Comparison of ENCODE assay signal across 9 cellular contexts in genomic region chr17:75645501-75645888, GRCh38. TPM values are rescaled to one million over a fixed set of nuclear protein-coding genes. Genes with fewer than 3 reads are reported as not detected.
DNase-seq lines count a peak whose midpoint lies in the region; ATAC-seq and TF ChIP-seq lines count a peak whose summit lies in the region.
"Had no signal": no experiment of that assay in that cellular context is flagged by ENCODE, and none has a peak within 500 bp of the region (broad histone marks: within the 10 kb centered on the region; RNA-seq: fewer than 3 reads in every experiment).

No MANE protein-coding gene starts in this region.

- DNase-seq in ELF-1 (ENCODE audit: low read depth, low spot score) (peak; percentile 72), NCI-H526 treated with DMSO at 0.1 percent for 48 hours (lab: John Stamatoyannopoulos, UW) (peak; percentile 10), epithelial cell of esophagus (ENCODE audit: low read depth) (peak; percentile 99), NCI-H1105 (lab: John Stamatoyannopoulos, UW) (no peak), GM23248 (no peak)
- DNase-seq in activated CD4-positive, alpha-beta T cell treated with anti-CD3 and anti-CD28 coated beads for 4 hours = no peak

- H3K36me3 ChIP-seq in parathyroid adenoma (ENCODE audit: control insufficient read depth, insufficient read depth, low read length) (no peaks in the 10 kb centered on the region), GM23248 (ENCODE audit: low read depth) (no peaks in the 10 kb centered on the region)

- in situ Hi-C loops in GM23248 (cut with MboI) = no loop called here

- ATAC-seq in GM21526 (IDR thresholded peaks at IDR 0.05; ENCODE audit: low FRiP score, unreplicated experiment) = no peak

- H3K9me2 ChIP-seq in GM23248 (ENCODE audit: insufficient read depth) = no peaks in the 10 kb centered on the region

- no peaks in the 10 kb centered on the region for H3K27me3 ChIP-seq in parathyroid adenoma (ENCODE audit: control insufficient read depth, insufficient read depth, low read length)
- no peaks in the 10 kb centered on the region for H3K27me3 ChIP-seq in GM23248 (replicated peaks; ENCODE audit: insufficient read depth)
- H3K27me3 ChIP-seq: gastroesophageal sphincter had no signal

- peak overlapping the region; percentile 88 for H3K27ac ChIP-seq in parathyroid adenoma
- no peak overlapping the region for H3K27ac ChIP-seq in GM23248
- H3K27ac ChIP-seq: gastroesophageal sphincter had no signal

- no peaks in the 10 kb centered on the region for H4K20me1 ChIP-seq in GM23248 (ENCODE audit: insufficient read depth)

- peak overlapping the region; percentile 30 for H3K4me2 ChIP-seq in parathyroid adenoma (ENCODE audit: low read length)
- H3K4me2 ChIP-seq in GM23248 (ENCODE audit: unreplicated experiment) = no peak overlapping the region

- no peak overlapping the region for H3K4me3 ChIP-seq in epithelial cell of esophagus (ENCODE audit: low read length)
- H3K4me3 ChIP-seq in parathyroid adenoma (ENCODE audit: low read depth, low read length) = peak overlapping the region; percentile 14
- H3K4me3 ChIP-seq in GM23248 = no peak overlapping the region
- H3K4me3 ChIP-seq: gastroesophageal sphincter had no signal

- peaks cover 13% of the 10 kb centered on the region for H3K79me2 ChIP-seq in parathyroid adenoma
- H3K79me2 ChIP-seq in GM23248 (ENCODE audit: insufficient read depth) = no peaks in the 10 kb centered on the region

- H2AFZ ChIP-seq in parathyroid adenoma (peak overlapping the region; percentile 2), GM23248 (no peak overlapping the region)

- 84 to 90% methylated on average over 7 of the region's 7 CpGs for WGBS in GM23248 (ENCODE audit: low coverage in 1 of 2, low lambda C conversion rate in 2 of 2, missing lambda C conversion rate in 2 of 2), 2 experiments

- H3K4me1 ChIP-seq in parathyroid adenoma (peaks cover 45% of the 10 kb centered on the region), GM23248 (ENCODE audit: insufficient read depth) (no peaks in the 10 kb centered on the region)
- H3K4me1 ChIP-seq: gastroesophageal sphincter had no signal

- H3F3A ChIP-seq in GM23248 (ENCODE audit: insufficient read depth) = no peaks in the 10 kb centered on the region

- H3K9me3 ChIP-seq in parathyroid adenoma (ENCODE audit: control insufficient read depth, low read length) = no peaks in the 10 kb centered on the region
- H3K9me3 ChIP-seq in GM23248 (ENCODE audit: low read depth) = no peaks in the 10 kb centered on the region
- H3K9me3 ChIP-seq: gastroesophageal sphincter had no signal

- no peak overlapping the region for H3K9ac ChIP-seq in parathyroid adenoma
- H3K9ac ChIP-seq in GM23248 = no peak overlapping the region

- TF ChIP-seq CTCF in epithelial cell of esophagus (IDR thresholded peaks at IDR 0.05; ENCODE audit: insufficient read depth, low read depth, low read length, missing control alignments) (no peak), parathyroid adenoma (IDR thresholded peaks at IDR 0.05) (no peak)

RNA-seq across cellular contexts. Expression of gene SMIM5, which starts 12.3 kb away (rescaled TPM):
- not detected in 2 replicates for total RNA-seq in GM23248 (2014; rRNA removed; shearing (Covaris generic))
- 0.08 and 0.16 TPM in 2 replicates for polyA plus RNA-seq in GM23248 (2016; fragmentation: Nextera tagmentation; extraction: Ambion mirVana)

RNA-seq across cellular contexts. Expression of gene RECQL5, which starts 21.5 kb away (rescaled TPM):
- 12.8 and 21.4 TPM in 2 replicates for total RNA-seq in GM23248 (2014; rRNA removed; shearing (Covaris generic))
- polyA plus RNA-seq in GM23248 (2016; fragmentation: Nextera tagmentation; extraction: Ambion mirVana) = 14.3 and 20.9 TPM in 2 replicates

RNA-seq across cellular contexts. Expression of gene SAP30BP, which starts 21.6 kb away (rescaled TPM):
- total RNA-seq in GM23248 (2014; rRNA removed; shearing (Covaris generic)) = 60.8 and 93.7 TPM in 2 replicates
- 93.1 and 99.1 TPM in 2 replicates for polyA plus RNA-seq in GM23248 (2016; fragmentation: Nextera tagmentation; extraction: Ambion mirVana)

RNA-seq across cellular contexts. Expression of gene MYO15B, which starts 57.9 kb away (rescaled TPM):
- 5.8 and 7.2 TPM in 2 replicates for total RNA-seq in GM23248 (2014; rRNA removed; shearing (Covaris generic))
- polyA plus RNA-seq in GM23248 (2016; fragmentation: Nextera tagmentation; extraction: Ambion mirVana) = 0.65 and 1.3 TPM in 2 replicates

Comparison
In these comparisons a context has a peak if more than half of its experiments do, and no peak if none do; other contexts are left out.
1. DNase-seq: peak in ELF-1 (single experiment), NCI-H526 treated with DMSO at 0.1 percent for 48 hours (single experiment) and epithelial cell of esophagus (single experiment); none in NCI-H1105 (single experiment), GM23248 (single experiment) and activated CD4-positive, alpha-beta T cell treated with anti-CD3 and anti-CD28 coated beads for 4 hours (0 of 2).